ENCODE assay signal across 1 cellular context in the genomic region with DNA sequence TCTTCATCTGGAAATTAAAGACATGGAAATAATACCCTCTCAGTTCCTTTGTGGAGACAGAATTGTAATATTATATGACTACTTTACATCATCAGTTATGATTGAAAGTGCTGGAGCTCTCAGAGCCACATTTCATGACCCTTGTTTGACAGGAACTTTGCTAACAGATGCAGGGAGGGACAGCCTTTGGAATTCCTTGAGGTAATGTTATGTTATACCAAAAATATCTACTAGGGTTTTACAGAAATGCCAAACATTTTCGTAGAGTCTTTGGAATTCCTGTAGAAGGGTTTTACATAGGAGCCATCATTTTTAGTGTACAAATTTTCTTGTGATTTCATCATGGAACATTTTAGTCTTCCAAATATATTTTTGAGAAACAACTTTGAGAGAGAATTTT.
TF ChIP-seq lines count a peak whose summit lies in the region.

No MANE protein-coding gene starts in this region.

TF ChIP-seq in H1, 55 proteins besides CTCF, POLR2A, EP300 and RAD21 (continued from another document):
- TF ChIP-seq BACH1 (IDR thresholded peaks at IDR 0.05; ENCODE audit: low read length) = no peak
- TF ChIP-seq CHD1 (IDR thresholded peaks at IDR 0.05; ENCODE audit: low read depth, low read length) = no peak
- TF ChIP-seq RXRA (IDR thresholded peaks at IDR 0.05; ENCODE audit: insufficient read depth, low read depth, low read length) = no peak
- no peak for TF ChIP-seq SP4 (IDR thresholded peaks at IDR 0.05; ENCODE audit: low read length)
- no peak for TF ChIP-seq SP2 (IDR thresholded peaks at IDR 0.05; ENCODE audit: low read length)
- no peak for TF ChIP-seq KDM1A (IDR thresholded peaks at IDR 0.05; ENCODE audit: borderline replicate concordance, low read length)
- no peak for TF ChIP-seq SUZ12 (IDR thresholded peaks at IDR 0.05; ENCODE audit: low read length)
- no peak for TF ChIP-seq TAF1 (IDR thresholded peaks at IDR 0.05; ENCODE audit: low read depth, low read length)
- no peak for TF ChIP-seq TBP (IDR thresholded peaks at IDR 0.05; ENCODE audit: low read depth, low read length)
- no peak for TF ChIP-seq SRF (IDR thresholded peaks at IDR 0.05; ENCODE audit: low read depth, low read length)
- TF ChIP-seq KDM5A (IDR thresholded peaks at IDR 0.05; ENCODE audit: low read length) = no peak
- TF ChIP-seq TEAD4 (IDR thresholded peaks at IDR 0.05; ENCODE audit: low read depth, low read length) = no peak
- TF ChIP-seq EGR1 (IDR thresholded peaks at IDR 0.05; ENCODE audit: borderline replicate concordance, low read depth, low read length) = no peak
- TF ChIP-seq, protein P1, sequence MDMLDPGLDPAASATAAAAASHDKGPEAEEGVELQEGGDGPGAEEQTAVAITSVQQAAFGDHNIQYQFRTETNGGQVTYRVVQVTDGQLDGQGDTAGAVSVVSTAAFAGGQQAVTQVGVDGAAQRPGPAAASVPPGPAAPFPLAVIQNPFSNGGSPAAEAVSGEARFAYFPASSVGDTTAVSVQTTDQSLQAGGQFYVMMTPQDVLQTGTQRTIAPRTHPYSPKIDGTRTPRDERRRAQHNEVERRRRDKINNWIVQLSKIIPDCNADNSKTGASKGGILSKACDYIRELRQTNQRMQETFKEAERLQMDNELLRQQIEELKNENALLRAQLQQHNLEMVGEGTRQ (IDR thresholded peaks at IDR 0.05; ENCODE audit: low read length) = no peak
- no peak for TF ChIP-seq RBBP5 (IDR thresholded peaks at IDR 0.05; ENCODE audit: borderline replicate concordance, low read depth, low read length)
- TF ChIP-seq, protein P2, sequence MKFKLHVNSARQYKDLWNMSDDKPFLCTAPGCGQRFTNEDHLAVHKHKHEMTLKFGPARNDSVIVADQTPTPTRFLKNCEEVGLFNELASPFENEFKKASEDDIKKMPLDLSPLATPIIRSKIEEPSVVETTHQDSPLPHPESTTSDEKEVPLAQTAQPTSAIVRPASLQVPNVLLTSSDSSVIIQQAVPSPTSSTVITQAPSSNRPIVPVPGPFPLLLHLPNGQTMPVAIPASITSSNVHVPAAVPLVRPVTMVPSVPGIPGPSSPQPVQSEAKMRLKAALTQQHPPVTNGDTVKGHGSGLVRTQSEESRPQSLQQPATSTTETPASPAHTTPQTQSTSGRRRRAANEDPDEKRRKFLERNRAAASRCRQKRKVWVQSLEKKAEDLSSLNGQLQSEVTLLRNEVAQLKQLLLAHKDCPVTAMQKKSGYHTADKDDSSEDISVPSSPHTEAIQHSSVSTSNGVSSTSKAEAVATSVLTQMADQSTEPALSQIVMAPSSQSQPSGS (IDR thresholded peaks at IDR 0.05; ENCODE audit: low read length) = no peak
